In genomic region chr6:112205521-112206458, GRCh38 we compare ENCODE assay signal across 14 cellular contexts. TPM values are rescaled to one million over a fixed set of nuclear protein-coding genes. Genes with fewer than 3 reads are reported as not detected.
DNase-seq lines count a peak whose midpoint lies in the region; ATAC-seq, FAIRE-seq and TF ChIP-seq lines count a peak whose summit lies in the region.
"Had no signal": no experiment of that assay in that cellular context is flagged by ENCODE, and none has a peak within 500 bp of the region (broad histone marks: within the 10 kb centered on the region; RNA-seq: fewer than 3 reads in every experiment).

No MANE protein-coding gene starts in this region.

- H3K9ac ChIP-seq in astrocyte (ENCODE audit: low read length): peak overlapping the region; percentile 54

- no peak overlapping the region for H3K4me3 Mint-ChIP-seq in astrocyte (ENCODE audit: unreplicated experiment)

- TF ChIP-seq CTCF in astrocyte (IDR thresholded peaks at IDR 0.05; ENCODE audit: insufficient read depth, low read depth, low read length) (no peak), thyroid gland (IDR thresholded peaks at IDR 0.05) (no peak)

- DNase-seq in HS-5 (ENCODE audit: low read depth) (peak; percentile 52), astrocyte (ENCODE audit: low read depth) (peak; percentile 88), glomerular endothelial cell (ENCODE audit: extremely low read depth, low read depth, low spot score) (peak; percentile 87), thyroid gland (no peak), HPDE6-E6E7 (ENCODE audit: extremely low spot score) (no peak), GOT3 (lab: John Stamatoyannopoulos, UW) (no peak)
- DNase-seq: NCI-H1105; NK-92 treated with Interleukin-12 subunit alpha and Interleukin-12 subunit beta, amount 100 ng/mL, for 24 hours; psoas muscle; upper lobe of right lung had no signal

- H3K36me3 ChIP-seq in astrocyte (ENCODE audit: insufficient read depth, low read length) (no peaks in the 10 kb centered on the region), thyroid gland (no peaks in the 10 kb centered on the region)

- no peaks in the 10 kb centered on the region for H3K9me3 Mint-ChIP-seq in astrocyte (ENCODE audit: unreplicated experiment)

- H3K27me3 ChIP-seq in astrocyte (ENCODE audit: insufficient read depth, low read length): no peaks in the 10 kb centered on the region
- no peaks in the 10 kb centered on the region for H3K27me3 ChIP-seq in thyroid gland
- H3K27me3 ChIP-seq: upper lobe of right lung had no signal

- peak overlapping the region; percentile 70 for H3K4me2 ChIP-seq in astrocyte (ENCODE audit: low read length)

- H3K36me3 Mint-ChIP-seq in astrocyte (ENCODE audit: low read depth, unreplicated experiment): no peaks in the 10 kb centered on the region

- H3K4me1 ChIP-seq in astrocyte (ENCODE audit: insufficient read depth, low read length): peaks cover 57% of the 10 kb centered on the region
- peaks cover 0 to 11% of the 10 kb centered on the region in 2 donors for H3K4me1 ChIP-seq in thyroid gland
- H3K4me1 ChIP-seq: psoas muscle had no signal

- no peaks in the 10 kb centered on the region for H3K27me3 Mint-ChIP-seq in astrocyte (ENCODE audit: low read depth, unreplicated experiment)

- H3K4me3 ChIP-seq in astrocyte (ENCODE audit: insufficient read depth, low read depth, low read length) (no peak overlapping the region), thyroid gland (replicated peaks in 1 of 3) (no peak overlapping the region)
- H3K4me3 ChIP-seq: psoas muscle, upper lobe of right lung had no signal

- no peaks in the 10 kb centered on the region for H3K79me2 ChIP-seq in astrocyte (ENCODE audit: insufficient read depth, low read length)

- no peaks in the 10 kb centered on the region for H4K20me1 ChIP-seq in astrocyte (ENCODE audit: insufficient read depth, low read length)

- H3K9me3 ChIP-seq in astrocyte (ENCODE audit: insufficient read depth, low read depth, low read length) (no peaks in the 10 kb centered on the region), thyroid gland (no peaks in the 10 kb centered on the region)
- H3K9me3 ChIP-seq: psoas muscle, upper lobe of right lung had no signal

- peak; percentile 79 for FAIRE-seq in astrocyte (lab: Jason Lieb, UNC)
- FAIRE-seq: GM12891, TTC549 had no signal

- H3K27ac ChIP-seq in astrocyte (ENCODE audit: low read depth, low read length) (peak overlapping the region; percentile 94), thyroid gland (peak overlapping the region in 2 of 3 donors; percentile 3 to 18)
- H3K27ac ChIP-seq: HL-60, psoas muscle had no signal

- no peak for ATAC-seq in GM21529 (IDR thresholded peaks at IDR 0.05; ENCODE audit: unreplicated experiment)
- ATAC-seq: psoas muscle, upper lobe of right lung had no signal

- no peak overlapping the region for H3K27ac Mint-ChIP-seq in astrocyte (ENCODE audit: unreplicated experiment)

- peak overlapping the region; percentile 14 for H2AFZ ChIP-seq in astrocyte (ENCODE audit: low read depth, low read length)

- no peak for TF ChIP-seq POLR2A in thyroid gland (IDR thresholded peaks at IDR 0.05)

- 90 to 91% methylated on average over 5 of the region's 5 CpGs for WGBS in thyroid gland, 2 donors

- intact Hi-C loops in thyroid gland (cut with DNase I): no loop called here

- H3K4me1 Mint-ChIP-seq in astrocyte (ENCODE audit: low read depth, unreplicated experiment): peaks cover 28% of the 10 kb centered on the region

RNA-seq across cellular contexts. Expression of gene LAMA4, which starts 48.6 kb away (rescaled TPM):
- total RNA-seq in astrocyte (2.0 and 5.0 TPM in 2 replicates), glomerular endothelial cell (503 and 840 TPM in 2 replicates), thyroid gland (10 to 100 TPM; 29.9 to 40.0 (median 35.3) TPM)

Comparison
In these comparisons a context has a peak if more than half of its experiments do, and no peak if none do; other contexts are left out.
1. DNase-seq: peak in HS-5 (single experiment), astrocyte (single experiment) and glomerular endothelial cell (single experiment); none in thyroid gland (0 of 2), HPDE6-E6E7 (single experiment) and GOT3 (single experiment).
2. RNA of gene LAMA4, which starts 48.6 kb away (total RNA-seq): 503 to 840 TPM in glomerular endothelial cell; 29.9 to 40.0 TPM in thyroid gland and 2.0 to 5.0 TPM in astrocyte; every median in the first group is over 10 times any median in the second.